Comparison of ENCODE assay signal across 2 cellular contexts in genomic region chr22:46695346-46696224, GRCh38.
TF ChIP-seq lines count a peak whose summit lies in the region.

No MANE protein-coding gene starts in this region.

TF ChIP-seq in IMR-90, 13 proteins besides CTCF, POLR2A, EP300 and RAD21:
- TF ChIP-seq ELK1 (IDR thresholded peaks at IDR 0.05; ENCODE audit: borderline replicate concordance, low read depth, low read length) = no peak

TF ChIP-seq in endothelial cell of umbilical vein, 7 proteins besides CTCF, POLR2A, EP300 and RAD21:
- TF ChIP-seq FOS (IDR thresholded peaks at IDR 0.05; ENCODE audit: borderline replicate concordance, insufficient read depth, low read length) (no peak), POLR2AphosphoS5 (IDR thresholded peaks at IDR 0.05; ENCODE audit: insufficient read depth, low read depth, low read length) (peak; percentile 12), MYC (IDR thresholded peaks at IDR 0.05; ENCODE audit: low read depth, low read length) (no peak)
